Comparison of ENCODE assay signal across 25 cellular contexts in genomic region chr7:14040528-14040927, GRCh38.
"Had no signal": no experiment of that assay in that cellular context is flagged by ENCODE, and none has a peak within 500 bp of the region (broad histone marks: within the 10 kb centered on the region; RNA-seq: fewer than 3 reads in every experiment).

No MANE protein-coding gene starts in this region.

- H3K27ac ChIP-seq: colonic mucosa, epithelial cell of prostate, esophagus squamous epithelium, gastrocnemius medialis, heart right ventricle, lower lobe of right lung had no signal

- H3K27ac Mint-ChIP-seq: dendritic cell treated with granulocyte-macrophage colony-stimulating factor and Interleukin-4, amounts not matched to agents 40 ng/mL and 50 ng/mL, for 4 days; effector memory CD8-positive, alpha-beta T cell; endodermal cell; mesothelial cell of epicardium; naive B cell had no signal

- H3K4me3 ChIP-seq: colonic mucosa, esophagus squamous epithelium, gastrocnemius medialis, heart right ventricle, lower lobe of right lung, mucosa of descending colon had no signal

- H3K36me3 ChIP-seq: colonic mucosa, esophagus squamous epithelium, gastrocnemius medialis, heart right ventricle, lower lobe of right lung had no signal

- H3K4me1 ChIP-seq: colonic mucosa, esophagus squamous epithelium, gastrocnemius medialis, heart right ventricle, lower lobe of right lung had no signal

- H3K4me1 Mint-ChIP-seq: endodermal cell, mesothelial cell of epicardium, naive B cell had no signal

- H3K27me3 ChIP-seq: colonic mucosa, esophagus squamous epithelium, gastrocnemius medialis, heart right ventricle had no signal

- H3K36me3 Mint-ChIP-seq: mesothelial cell of epicardium, naive B cell had no signal

- H3K4me3 Mint-ChIP-seq: dendritic cell treated with granulocyte-macrophage colony-stimulating factor and Interleukin-4, amounts not matched to agents 40 ng/mL and 50 ng/mL, for 4 days; effector memory CD8-positive, alpha-beta T cell; endodermal cell; mesothelial cell of epicardium; naive B cell had no signal

- DNase-seq: colonic mucosa; cortex of kidney; effector CD8-positive, alpha-beta T cell; effector memory CD8-positive, alpha-beta T cell; endodermal cell; erythroblast; esophagus squamous epithelium; foreskin fibroblast; foreskin melanocyte; gastrocnemius medialis; glutamatergic neuron; head of caudate nucleus; heart right ventricle; hippocampal formation; left cardiac atrium; left ventricle myocardium superior; lower lobe of right lung; mesenchymal stem cell; mucosa of descending colon; naive B cell had no signal

- H3K27me3 Mint-ChIP-seq: dendritic cell treated with granulocyte-macrophage colony-stimulating factor and Interleukin-4, amounts not matched to agents 40 ng/mL and 50 ng/mL, for 4 days; effector memory CD8-positive, alpha-beta T cell; naive B cell had no signal

- ATAC-seq: effector memory CD8-positive, alpha-beta T cell; esophagus mucosa; gastrocnemius medialis; heart right ventricle; left cardiac atrium; left lobe of liver; left ventricle myocardium superior; lower lobe of right lung; mucosa of descending colon had no signal
